In genomic region chrX:12153741-12154140, GRCh38 we compare ENCODE assay signal across 26 cellular contexts. TPM values are rescaled to one million over a fixed set of nuclear protein-coding genes. Genes with fewer than 3 reads are reported as not detected.
"Had no signal": no experiment of that assay in that cellular context is flagged by ENCODE, and none has a peak within 500 bp of the region (broad histone marks: within the 10 kb centered on the region; RNA-seq: fewer than 3 reads in every experiment).

No MANE protein-coding gene starts in this region.

- H3K4me2 ChIP-seq: KMS-11 had no signal

- DNase-seq: activated CD4-positive, alpha-beta T cell treated with anti-CD3 and anti-CD28 coated beads for 4 hours; activated CD4-positive, alpha-beta T cell treated with anti-CD3 and anti-CD28 coated beads, Interleukin-2, amount 50 U/mL, for 4 hours; activated CD8-positive, alpha-beta memory T cell treated with anti-CD3 and anti-CD28 coated beads, Interleukin-2, amount 50 U/mL, for 48 hours; activated CD8-positive, alpha-beta T cell treated with anti-CD3 and anti-CD28 coated beads, Interleukin-2, amount 10 ng/mL, durations not matched to agents 7 days and 5 days; activated effector memory CD4-positive, alpha-beta T cell treated with Interleukin-2 at 50 U/mL for 16 hours; activated naive CD4-positive, alpha-beta T cell; activated T-cell treated with anti-CD3 and anti-CD28 coated beads, Interleukin-2, amount 50 U/mL, for 1 hour; aorta; NCI-H1092; NCI-H1417; NCI-H1694; NCI-H2029; NCI-H2107; NCI-H2171 treated with DMSO at 0.1 percent for 48 hours; NCI-H226; NCI-H510A; NCI-H526 treated with DMSO at 0.1 percent for 48 hours; PC-3; SHP77 had no signal

- H3K27ac ChIP-seq: cardiac muscle cell, KMS-11 had no signal

- H3K9ac ChIP-seq: KMS-11 had no signal

- H3K27me3 ChIP-seq: cardiac muscle cell had no signal

- FAIRE-seq: RCC 7860 had no signal

- H3K4me3 ChIP-seq: cardiac muscle cell had no signal

- ATAC-seq: activated CD4-positive, CD25-positive, alpha-beta regulatory T cell treated with anti-CD3 and anti-CD28 coated beads, Interleukin-2, amount 50 U/mL, for 24 hours; activated CD8-positive, alpha-beta T cell treated with anti-CD3 and anti-CD28 coated beads, Interleukin-2, amount 10 ng/mL, durations not matched to agents 7 days and 5 days; PC-3 had no signal

- H3K36me3 ChIP-seq: cardiac muscle cell had no signal

RNA-seq across cellular contexts. Expression of gene FRMPD4, which starts 15.5 kb away (rescaled TPM):
- total RNA-seq: activated CD8-positive, alpha-beta T cell treated with anti-CD3 and anti-CD28 coated beads, Interleukin-2, amount 10 ng/mL, durations not matched to agents 7 days and 5 days; activated T-helper 1 cell treated with anti-CD3 and anti-CD28 coated beads, Interleukin-12 subunit alpha, Interleukin-12 subunit beta, Interleukin-2, Interleukin-4 antibody, amounts not matched to agents 30 ng/mL and 10 ng/mL and 1 ng/mL, durations not matched to agents 14 hours and 24 hours and 36 hours; MCF 10A; SK-MEL-5 had no signal
- polyA plus RNA-seq: aorta had no signal
